Comparison of ENCODE assay signal across 13 cellular contexts in the genomic region with DNA sequence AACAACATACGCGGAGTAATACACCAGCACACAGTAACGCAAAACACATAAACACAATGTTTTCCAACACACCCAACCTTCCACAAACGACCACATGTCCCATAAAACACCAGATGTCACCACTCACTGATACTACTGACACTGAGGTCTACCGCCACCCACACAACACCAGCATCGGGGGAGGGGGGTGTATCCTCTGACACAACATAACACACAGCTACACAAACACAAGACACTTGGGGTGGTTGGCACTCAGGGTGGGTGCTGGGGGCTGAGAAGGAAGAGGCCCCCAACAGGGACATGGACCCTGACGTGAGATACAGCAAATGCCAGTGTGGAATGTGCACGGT. TPM values are rescaled to one million over a fixed set of nuclear protein-coding genes. Genes with fewer than 3 reads are reported as not detected.
A peak's percentile ranks its signal among the peaks of the same experiment; 100 is the strongest.
DNase-seq lines count a peak whose midpoint lies in the region; ATAC-seq, FAIRE-seq and TF ChIP-seq lines count a peak whose summit lies in the region.
"Had no signal": no experiment of that assay in that cellular context is flagged by ENCODE, and none has a peak within 500 bp of the region (broad histone marks: within the 10 kb centered on the region; RNA-seq: fewer than 3 reads in every experiment).

No MANE protein-coding gene starts in this region.

- no peaks in the 10 kb centered on the region for H3K27me3 ChIP-seq in CD4-positive, alpha-beta memory T cell (ENCODE audit: insufficient read depth, low read length)

- H3K9me3 Mint-ChIP-seq in CD4-positive, alpha-beta memory T cell = peaks cover 0 to 1% (median 0%) of the 10 kb centered on the region in 8 donors
- no peaks in the 10 kb centered on the region for H3K9me3 Mint-ChIP-seq in activated CD8-positive, alpha-beta T cell treated with anti-CD3 and anti-CD28 coated beads, Interleukin-2, amount 10 ng/mL, durations not matched to agents 7 days and 5 days (ENCODE audit: insufficient read depth)
- H3K9me3 Mint-ChIP-seq in memory B cell = no peaks in the 10 kb centered on the region

- peak; percentile 76 for FAIRE-seq in GM12891 (lab: Jason Lieb, UNC)

- intact Hi-C loops in CD4-positive, alpha-beta memory T cell (cut with micrococcal nuclease) = loop anchor here (10.0 kb wide), 1 partner anchor 217 kb away; no protein-coding TSS in a partner anchor

- H3K9me3 ChIP-seq in CD4-positive, alpha-beta memory T cell (ENCODE audit: control insufficient read depth in 1 of 2, low read length in 2 of 2) = no peaks in the 10 kb centered on the region
- H3K9me3 ChIP-seq: psoas muscle had no signal

- peak overlapping the region; percentile 14 to 96 (median 91) for H3K27ac Mint-ChIP-seq in CD4-positive, alpha-beta memory T cell
- H3K27ac Mint-ChIP-seq in activated CD8-positive, alpha-beta T cell treated with anti-CD3 and anti-CD28 coated beads, Interleukin-2, amount 10 ng/mL, durations not matched to agents 7 days and 5 days = peak overlapping the region; percentile 80
- H3K27ac Mint-ChIP-seq in memory B cell = peak overlapping the region; percentile 94

- H3K4me3 Mint-ChIP-seq in CD4-positive, alpha-beta memory T cell = peak overlapping the region; percentile 52 to 92 (median 84)
- peak overlapping the region; percentile 44 for H3K4me3 Mint-ChIP-seq in activated CD8-positive, alpha-beta T cell treated with anti-CD3 and anti-CD28 coated beads, Interleukin-2, amount 10 ng/mL, durations not matched to agents 7 days and 5 days
- H3K4me3 Mint-ChIP-seq in memory B cell = peak overlapping the region; percentile 96

- no peak overlapping the region for H3K27ac ChIP-seq in CD4-positive, alpha-beta memory T cell (ENCODE audit: low read depth, low read length)
- H3K27ac ChIP-seq in substantia nigra (ENCODE audit: low read depth, low read length, poor library complexity, severe bottlenecking) = no peak overlapping the region
- H3K27ac ChIP-seq: KMS-11, psoas muscle had no signal

- no peak for DNase-seq in CD4-positive, alpha-beta memory T cell
- DNase-seq in GM12891 (ENCODE audit: insufficient read length, low spot score) = no peak
- DNase-seq in activated CD8-positive, alpha-beta T cell treated with anti-CD3 and anti-CD28 coated beads, Interleukin-2, amount 10 ng/mL, durations not matched to agents 7 days and 5 days = no peak
- DNase-seq in memory B cell (ENCODE audit: low spot score in 2 of 2) = no peak
- no peak for DNase-seq in DMS53 (lab: John Stamatoyannopoulos, UW)
- DNase-seq in substantia nigra (lab: John Stamatoyannopoulos, UW) = no peak
- DNase-seq: midbrain; NCI-H2029; psoas muscle; stimulated activated CD4-positive, alpha-beta T cell treated with anti-CD3 and anti-CD28 coated beads, Interleukin-4, amount 100 ng/mL, for 1 hour had no signal

- H3K36me3 Mint-ChIP-seq in CD4-positive, alpha-beta memory T cell = peaks cover 0 to under 1% of the 10 kb centered on the region in 2 donors
- peaks cover 6% of the 10 kb centered on the region for H3K36me3 Mint-ChIP-seq in activated CD8-positive, alpha-beta T cell treated with anti-CD3 and anti-CD28 coated beads, Interleukin-2, amount 10 ng/mL, durations not matched to agents 7 days and 5 days (ENCODE audit: low read depth)
- H3K36me3 Mint-ChIP-seq in memory B cell = peaks cover 6% of the 10 kb centered on the region

- no peak for TF ChIP-seq POLR2A in GM12891 (IDR thresholded peaks at IDR 0.05; ENCODE audit: low read depth, low read length)

- CTCF ChIA-PET in CD4-positive, alpha-beta memory T cell (lab: Charles Lee; ENCODE audit: partially characterized antibody) = interaction anchor here (0.9 to 8.1 kb wide), 3 partner anchors 16 to 114 kb away, joined by 3 to 94 read pairs (median 3); no protein-coding TSS in a partner anchor
- CTCF ChIA-PET in activated CD8-positive, alpha-beta T cell treated with anti-CD3 and anti-CD28 coated beads, Interleukin-2, amount 10 ng/mL, durations not matched to agents 7 days and 5 days (lab: Charles Lee) = no interaction called here

- POLR2A ChIA-PET in CD4-positive, alpha-beta memory T cell (lab: Charles Lee; ENCODE audit: partially characterized antibody) = interaction anchor here (3.2 to 7.8 kb wide), 3 partner anchors 15 to 37 kb away, joined by 13 to 106 read pairs (median 104); partner anchors contain the start of gene SMG9
- POLR2A ChIA-PET in activated CD8-positive, alpha-beta T cell treated with anti-CD3 and anti-CD28 coated beads, Interleukin-2, amount 10 ng/mL, durations not matched to agents 7 days and 5 days (lab: Charles Lee) = interaction anchor here (1.5 to 5.9 kb wide), 2 partner anchors 28 to 31 kb away, joined by 4 to 52 read pairs; partner anchors contain the start of gene SMG9

- ATAC-seq in activated CD8-positive, alpha-beta T cell treated with anti-CD3 and anti-CD28 coated beads, Interleukin-2, amount 10 ng/mL, durations not matched to agents 7 days and 5 days = no peak
- ATAC-seq in memory B cell (ENCODE audit: low read depth) (no peak), GM21529 (IDR thresholded peaks at IDR 0.05; ENCODE audit: unreplicated experiment) (no peak)
- ATAC-seq: psoas muscle had no signal

- no peak overlapping the region for H3K4me3 ChIP-seq in CD4-positive, alpha-beta memory T cell (ENCODE audit: low read length in 2 of 2)
- H3K4me3 ChIP-seq: psoas muscle had no signal

- no peaks in the 10 kb centered on the region for H3K36me3 ChIP-seq in CD4-positive, alpha-beta memory T cell (ENCODE audit: insufficient read depth, low read length)

- H3K27me3 Mint-ChIP-seq in CD4-positive, alpha-beta memory T cell = no peaks in the 10 kb centered on the region
- H3K27me3 Mint-ChIP-seq in activated CD8-positive, alpha-beta T cell treated with anti-CD3 and anti-CD28 coated beads, Interleukin-2, amount 10 ng/mL, durations not matched to agents 7 days and 5 days (ENCODE audit: low read depth) = no peaks in the 10 kb centered on the region
- H3K27me3 Mint-ChIP-seq in memory B cell = no peaks in the 10 kb centered on the region

- peaks cover 76% of the 10 kb centered on the region for H3K4me1 ChIP-seq in CD4-positive, alpha-beta memory T cell (ENCODE audit: insufficient read depth, low read length)
- H3K4me1 ChIP-seq: psoas muscle had no signal

- peaks cover 47 to 81% (median 61%) of the 10 kb centered on the region in 4 donors for H3K4me1 Mint-ChIP-seq in CD4-positive, alpha-beta memory T cell
- H3K4me1 Mint-ChIP-seq in activated CD8-positive, alpha-beta T cell treated with anti-CD3 and anti-CD28 coated beads, Interleukin-2, amount 10 ng/mL, durations not matched to agents 7 days and 5 days (ENCODE audit: low read depth) = peaks cover 68% of the 10 kb centered on the region
- peaks cover 55% of the 10 kb centered on the region for H3K4me1 Mint-ChIP-seq in memory B cell

TF ChIP-seq in GM12891, 5 proteins besides CTCF, POLR2A, EP300 and RAD21:
- TF ChIP-seq SPI1 (IDR thresholded peaks at IDR 0.05; ENCODE audit: low read depth, low read length) = no peak
- no peak for TF ChIP-seq PAX5 (IDR thresholded peaks at IDR 0.05; ENCODE audit: insufficient read depth, low read length, severe bottlenecking)
- TF ChIP-seq POU2F2 (IDR thresholded peaks at IDR 0.05; ENCODE audit: low read depth, low read length) = no peak
- TF ChIP-seq POLR2AphosphoS5 (IDR thresholded peaks at IDR 0.05; ENCODE audit: low read depth, low read length) = no peak

RNA-seq across cellular contexts. Expression of gene KCNN4, which starts 1.5 kb away (rescaled TPM):
- 10 to 100 TPM; 33.6 to 33.9 TPM for total RNA-seq in CD4-positive, alpha-beta memory T cell
- polyA plus RNA-seq in CD4-positive, alpha-beta memory T cell = 10 to 100 TPM; 10.5 to 23.7 TPM
- polyA plus RNA-seq in GM12891 (2012; ENCODE audit: low read depth, missing spikeins) = 51.3 TPM
- 10 to 100 TPM; 28.8 to 31.9 TPM for total RNA-seq in activated CD8-positive, alpha-beta T cell treated with anti-CD3 and anti-CD28 coated beads, Interleukin-2, amount 10 ng/mL, durations not matched to agents 7 days and 5 days

RNA-seq across cellular contexts. Expression of gene LYPD5, which starts 20.0 kb away (rescaled TPM):
- under 1 TPM; 0.49 to 0.97 TPM for total RNA-seq in CD4-positive, alpha-beta memory T cell
- polyA plus RNA-seq in CD4-positive, alpha-beta memory T cell = under 1 TPM; 0.27 to 0.50 TPM
- polyA plus RNA-seq in GM12891 (2012; ENCODE audit: low read depth, missing spikeins) = 0.33 TPM
- total RNA-seq in activated CD8-positive, alpha-beta T cell treated with anti-CD3 and anti-CD28 coated beads, Interleukin-2, amount 10 ng/mL, durations not matched to agents 7 days and 5 days = 1 to 10 TPM in 1 of 2 experiments, under 1 TPM in 1; 0.70 to 1.1 TPM
- total RNA-seq: SK-MEL-5 had no signal

RNA-seq across cellular contexts. Expression of gene SMG9, which starts 27.5 kb away (rescaled TPM):
- 10 to 100 TPM; 57.6 to 57.9 TPM for total RNA-seq in CD4-positive, alpha-beta memory T cell
- 10 to 100 TPM in 1 of 2 donors, 1 to 10 TPM in 1; 3.8 to 13.7 TPM for polyA plus RNA-seq in CD4-positive, alpha-beta memory T cell
- 24.8 TPM for polyA plus RNA-seq in GM12891 (2012; ENCODE audit: low read depth, missing spikeins)
- 10 to 100 TPM; 60.0 to 65.1 TPM for total RNA-seq in activated CD8-positive, alpha-beta T cell treated with anti-CD3 and anti-CD28 coated beads, Interleukin-2, amount 10 ng/mL, durations not matched to agents 7 days and 5 days

RNA-seq across cellular contexts. Expression of gene ZNF283, which starts 44.8 kb away (rescaled TPM):
- 10 to 100 TPM; 18.1 to 20.7 TPM for total RNA-seq in CD4-positive, alpha-beta memory T cell
- polyA plus RNA-seq in CD4-positive, alpha-beta memory T cell = 1 to 10 TPM; 4.3 to 4.9 TPM
- 2.1 TPM for polyA plus RNA-seq in GM12891 (2012; ENCODE audit: low read depth, missing spikeins)
- total RNA-seq in activated CD8-positive, alpha-beta T cell treated with anti-CD3 and anti-CD28 coated beads, Interleukin-2, amount 10 ng/mL, durations not matched to agents 7 days and 5 days = 1 to 10 TPM; 4.9 to 6.9 TPM

Comparison
In these comparisons a context has a peak if more than half of its experiments do, and no peak if none do; other contexts are left out.
1. H3K4me3 Mint-ChIP-seq: peak in every context shown above with its lines; median percentile 96 in memory B cell; 84 in CD4-positive, alpha-beta memory T cell; 44 in activated CD8-positive, alpha-beta T cell treated with anti-CD3 and anti-CD28 coated beads, Interleukin-2, amount 10 ng/mL, durations not matched to agents 7 days and 5 days.